In genomic region chr10:6088721-6089333, GRCh38 we compare ENCODE assay signal across 8 cellular contexts. TPM values are rescaled to one million over a fixed set of nuclear protein-coding genes. Genes with fewer than 3 reads are reported as not detected.
DNase-seq lines count a peak whose midpoint lies in the region; ATAC-seq, FAIRE-seq and TF ChIP-seq lines count a peak whose summit lies in the region.

Gene RBM17 (plus strand): TSS chr10:6089034. CDS start chr10:6097066, 8,032 bp downstream.

- peak within 1 kb of the TSS; percentile 95 for H3K9ac ChIP-seq in HepG2 (ENCODE audit: insufficient read depth, low read depth, low read length)

- peak in 1 of 2 experiments; percentile 43; a peak in 1 of 4 replicates for TF ChIP-seq EP300 in HepG2 (IDR thresholded peaks at IDR 0.05; ENCODE audit: low read depth in 2 of 2, low read length in 2 of 2)
- TF ChIP-seq EP300 in HepG2 (CRISPR knock-in tag; IDR thresholded peaks at IDR 0.05; ENCODE audit: borderline replicate concordance) = no peak

- no peak within 1 kb of the TSS for H2AFZ ChIP-seq in HepG2 (ENCODE audit: low read length)

- WGBS in HepG2 (ENCODE audit: low lambda C conversion rate) = under 1% methylated on average over 14 of the region's 77 CpGs

- H3K36me3 Mint-ChIP-seq in dendritic cell treated with granulocyte-macrophage colony-stimulating factor and Interleukin-4, amounts not matched to agents 40 ng/mL and 50 ng/mL, for 4 days (ENCODE audit: low read depth) = peaks cover 10% of the 10 kb centered on the region

- no peaks in the 10 kb centered on the region for H3K9me3 Mint-ChIP-seq in dendritic cell treated with granulocyte-macrophage colony-stimulating factor and Interleukin-4, amounts not matched to agents 40 ng/mL and 50 ng/mL, for 4 days

- in situ Hi-C loops in HepG2 (cut with HindIII; ENCODE audit: extremely low pct_ligation_motif_present, low pct_unique_long_range_greater_than_20kb) = no loop called here

- DNase-seq in CD1c-positive myeloid dendritic cell (ENCODE audit: extremely low spot score) (peak; percentile 99), NCI-H526 treated with DMSO at 0.1 percent for 48 hours (lab: John Stamatoyannopoulos, UW) (peak; percentile 76), HepG2 (ENCODE audit: low spot score) (peak; percentile 88)
- DNase-seq in activated CD4-positive, alpha-beta T cell treated with anti-CD3 and anti-CD28 coated beads, Interleukin-2, amount 50 U/mL, for 24 hours (ENCODE audit: low read depth in 1 of 2, low spot score in 1 of 2) = peak; percentile 97 to 99
- peak; percentile 96 for DNase-seq in stimulated activated CD4-positive, alpha-beta T cell treated with anti-CD3 and anti-CD28 coated beads, Interleukin-4, amount 100 ng/mL, for 1 hour

- ATAC-seq in GM19328 (IDR thresholded peaks at IDR 0.05; ENCODE audit: unreplicated experiment) (peak; percentile 86), HG03520 (IDR thresholded peaks at IDR 0.05; ENCODE audit: unreplicated experiment) (peak; percentile 75), HepG2 (peak; percentile 90)

- intact Hi-C loops in dendritic cell treated with granulocyte-macrophage colony-stimulating factor and Interleukin-4, amounts not matched to agents 40 ng/mL and 50 ng/mL, for 4 days (cut with micrococcal nuclease) = loop anchor here (2.0 to 5.0 kb wide), 3 partner anchors 74 to 312 kb away; no protein-coding TSS in a partner anchor
- intact Hi-C loops in HepG2 (cut with micrococcal nuclease; ENCODE audit: unreplicated experiment) = loop anchor here (1.0 to 10.0 kb wide), 4 partner anchors 54 to 313 kb away; no protein-coding TSS in a partner anchor

- TF ChIP-seq CTCF in HepG2 (CRISPR knock-in tag; IDR thresholded peaks at IDR 0.05) = peak; percentile 96

- H3K4me3 ChIP-seq in HepG2 (replicated peaks in 1 of 3; ENCODE audit: insufficient read depth in 1 of 3, low read depth in 2 of 3, low read length in 3 of 3) = peak within 1 kb of the TSS; percentile 90 to 99 (median 91)

- H3K27me3 Mint-ChIP-seq in dendritic cell treated with granulocyte-macrophage colony-stimulating factor and Interleukin-4, amounts not matched to agents 40 ng/mL and 50 ng/mL, for 4 days = no peaks in the 10 kb centered on the region

- peak within 1 kb of the TSS; percentile 93 for H3K4me3 Mint-ChIP-seq in dendritic cell treated with granulocyte-macrophage colony-stimulating factor and Interleukin-4, amounts not matched to agents 40 ng/mL and 50 ng/mL, for 4 days

- peak; percentile 47 for FAIRE-seq in HepG2 (lab: Jason Lieb, UNC)

- TF ChIP-seq POLR2A in HepG2 (IDR thresholded peaks at IDR 0.05; ENCODE audit: insufficient read depth in 1 of 2, low read depth in 2 of 2, low read length in 2 of 2) = peak; percentile 65 to 66; a peak in 2 of 4 replicates

- peak within 1 kb of the TSS; percentile 90 for H3K27ac Mint-ChIP-seq in dendritic cell treated with granulocyte-macrophage colony-stimulating factor and Interleukin-4, amounts not matched to agents 40 ng/mL and 50 ng/mL, for 4 days

- H3K9me3 ChIP-seq in HepG2 (ENCODE audit: low read length) = no peaks in the 10 kb centered on the region

- TF ChIP-seq RAD21 in HepG2 (CRISPR knock-in tag; IDR thresholded peaks at IDR 0.05) = peak; percentile 75

- POLR2A ChIA-PET in HepG2 (lab: Yijun Ruan, JAX) = no interaction called here

- H4K20me1 ChIP-seq in HepG2 (ENCODE audit: insufficient read depth, low read length) = peaks cover 27% of the 10 kb centered on the region

- no peaks in the 10 kb centered on the region; a peak in 1 of 5 replicates for H3K36me3 ChIP-seq in HepG2 (replicated peaks in 1 of 2; ENCODE audit: control insufficient read depth in 1 of 2, insufficient read depth in 2 of 2, low read length in 2 of 2)

- H3K27me3 ChIP-seq in HepG2 (ENCODE audit: control insufficient read depth in 1 of 2, insufficient read depth in 2 of 2, low read length in 2 of 2) = peaks cover 0 to 5% of the 10 kb centered on the region in 2 experiments; a peak in 3 of 5 replicates

- peak within 1 kb of the TSS; percentile 83 for H3K4me2 ChIP-seq in HepG2 (ENCODE audit: low read depth, low read length)

- CTCF ChIA-PET in HepG2 (lab: Yijun Ruan, JAX; ENCODE audit: low intra/inter-chr PET ratio, low total read pairs) = interaction anchor here (0.7 to 1.9 kb wide), 6 partner anchors 20 to 313 kb away, joined by 3 to 25 read pairs (median 4); partner anchors contain the start of genes IL15RA and PFKFB3

- H3K27ac ChIP-seq in HepG2 (ENCODE audit: extremely low read length, insufficient read depth, low read length) = peak within 1 kb of the TSS; percentile 72

- H3K4me1 Mint-ChIP-seq in dendritic cell treated with granulocyte-macrophage colony-stimulating factor and Interleukin-4, amounts not matched to agents 40 ng/mL and 50 ng/mL, for 4 days (ENCODE audit: low read depth) = peaks cover 62% of the 10 kb centered on the region

- no TSS peak for BruUV-seq in HepG2 (replicated peaks; lab: Mats Ljungman, UMichigan)

- peaks cover 46% of the 10 kb centered on the region for H3K79me2 ChIP-seq in HepG2 (ENCODE audit: insufficient read depth, low read length)

- H3K4me1 ChIP-seq in HepG2 (ENCODE audit: insufficient read depth, low read length) = peaks cover 38% of the 10 kb centered on the region

TF ChIP-seq in HepG2, 621 proteins besides CTCF, POLR2A, EP300 and RAD21 (continues in another document):
- TF ChIP-seq SMARCC2 (IDR thresholded peaks at IDR 0.05) (no peak), CBFB (CRISPR knock-in tag; IDR thresholded peaks at IDR 0.05) (peak; percentile 60; the same call in 1 of the 2 replicates), MXI1 (IDR thresholded peaks at IDR 0.05; ENCODE audit: borderline replicate concordance, low read depth, low read length) (peak; percentile 35; the same call in 1 of the 3 replicates), ZNF160 (CRISPR knock-in tag; IDR thresholded peaks at IDR 0.05) (0 out of 2 replicates have a peak, but pooled peaks have one; percentile 45), NR2F6 (IDR thresholded peaks at IDR 0.05) (no peak), NR2F6 (CRISPR knock-in tag; IDR thresholded peaks at IDR 0.05) (peak; percentile 69), NR2F1 (CRISPR knock-in tag; IDR thresholded peaks at IDR 0.05) (peak in 1 of 2 experiments; percentile 48; a peak in 1 of 4 replicates), CCAR2 (optimal IDR thresholded peaks at IDR 0.05; ENCODE audit: low read depth, low read length) (peak; percentile 60), YY1 (IDR thresholded peaks at IDR 0.05; ENCODE audit: insufficient read depth, insufficient replicate concordance, low read depth, low read length) (peak; percentile 69), ARID3A (IDR thresholded peaks at IDR 0.05; ENCODE audit: low read depth, low read length) (peak; percentile 52; the same call in 1 of the 2 replicates), AGO2 (optimal IDR thresholded peaks at IDR 0.05; ENCODE audit: low read depth, low read length) (peak; percentile 58), NFKB2 (CRISPR knock-in tag; IDR thresholded peaks at IDR 0.05; ENCODE audit: borderline replicate concordance) (peak; percentile 24; the same call in 1 of the 2 replicates), ZNF720 (CRISPR knock-in tag; IDR thresholded peaks at IDR 0.05) (no peak), STAG1 (CRISPR knock-in tag; IDR thresholded peaks at IDR 0.05) (peak; percentile 64), ZNF263 (CRISPR knock-in tag; IDR thresholded peaks at IDR 0.05) (no peak), BRCA1 (CRISPR knock-in tag; IDR thresholded peaks at IDR 0.05) (peak; percentile 84; the same call in 1 of the 2 replicates), FOSL2 (CRISPR knock-in tag; IDR thresholded peaks at IDR 0.05) (peak; percentile 72), GATAD1 (CRISPR knock-in tag; IDR thresholded peaks at IDR 0.05) (peak; percentile 85)

RNA-seq across cellular contexts. Expression of gene RBM17, which starts in this region (rescaled TPM):
- 63.3 and 77.5 TPM in 2 replicates for total RNA-seq in HepG2 (2016; rRNA removed; fragmentation: Illumina TruSeq; extraction: Trizol)
- 28.7 and 33.2 TPM in 2 replicates for total RNA-seq in HepG2 (2016; cell fraction: cytosol; rRNA removed; fragmentation: Illumina TruSeq; extraction: Trizol; ENCODE audit: low read depth)
- total RNA-seq in HepG2 (2016; cell fraction: insoluble cytoplasmic fraction; rRNA removed; fragmentation: Illumina TruSeq; extraction: Trizol) = 57.4 and 73.5 TPM in 2 replicates
- 62.2 and 67.8 TPM in 2 replicates for total RNA-seq in HepG2 (2016; cell fraction: membrane; rRNA removed; fragmentation: Illumina TruSeq; extraction: Trizol)
- 64.2 and 72.7 TPM in 2 replicates for total RNA-seq in HepG2 (2016; cell fraction: nucleus; rRNA removed; fragmentation: Illumina TruSeq; extraction: Trizol)
- polyA plus RNA-seq in HepG2 (2011; rRNA removed) = 26.6 and 30.7 TPM in 2 replicates
- polyA plus RNA-seq in HepG2 (2011; cell fraction: cytosol; rRNA removed) = 13.0 and 14.3 TPM in 2 replicates
- polyA plus RNA-seq in HepG2 (2011; cell fraction: nucleus; rRNA removed) = 71.7 and 86.3 TPM in 2 replicates
- 46.3 and 82.5 TPM in 2 replicates for polyA plus RNA-seq in HepG2 (2012)
- polyA plus RNA-seq in HepG2 (2016; cell fraction: cytosol; fragmentation: Illumina TruSeq; extraction: Trizol; ENCODE audit: low read depth) = 55.3 and 78.7 TPM in 2 replicates
- polyA plus RNA-seq in HepG2 (2016; cell fraction: insoluble cytoplasmic fraction; fragmentation: Illumina TruSeq; extraction: Trizol; ENCODE audit: low read depth) = 145 and 152 TPM in 2 replicates
- polyA plus RNA-seq in HepG2 (2016; cell fraction: membrane; fragmentation: Illumina TruSeq; extraction: Trizol; ENCODE audit: low read depth) = 95.4 and 110 TPM in 2 replicates
- polyA plus RNA-seq in HepG2 (2016; cell fraction: nucleus; fragmentation: Illumina TruSeq; extraction: Trizol; ENCODE audit: insufficient read depth, low read depth) = 232 and 242 TPM in 2 replicates
- polyA minus RNA-seq in HepG2 (2011; rRNA and poly(A)+ RNA removed; ENCODE audit: low replicate concordance) = 15.7 and 19.9 TPM in 2 replicates
- polyA minus RNA-seq in HepG2 (2011; cell fraction: cytosol; rRNA and poly(A)+ RNA removed) = 7.2 and 7.9 TPM in 2 replicates
- polyA minus RNA-seq in HepG2 (2011; cell fraction: nucleus; rRNA and poly(A)+ RNA removed) = 48.2 and 50.1 TPM in 2 replicates

Comparison
In these comparisons a context has a peak if more than half of its experiments do, and no peak if none do; other contexts are left out.
1. Peak in every context shown above with its lines: DNase-seq, ATAC-seq, H3K4me3 ChIP-seq and H3K27ac ChIP-seq.